Comparison of ENCODE assay signal across 18 cellular contexts in the genomic region with DNA sequence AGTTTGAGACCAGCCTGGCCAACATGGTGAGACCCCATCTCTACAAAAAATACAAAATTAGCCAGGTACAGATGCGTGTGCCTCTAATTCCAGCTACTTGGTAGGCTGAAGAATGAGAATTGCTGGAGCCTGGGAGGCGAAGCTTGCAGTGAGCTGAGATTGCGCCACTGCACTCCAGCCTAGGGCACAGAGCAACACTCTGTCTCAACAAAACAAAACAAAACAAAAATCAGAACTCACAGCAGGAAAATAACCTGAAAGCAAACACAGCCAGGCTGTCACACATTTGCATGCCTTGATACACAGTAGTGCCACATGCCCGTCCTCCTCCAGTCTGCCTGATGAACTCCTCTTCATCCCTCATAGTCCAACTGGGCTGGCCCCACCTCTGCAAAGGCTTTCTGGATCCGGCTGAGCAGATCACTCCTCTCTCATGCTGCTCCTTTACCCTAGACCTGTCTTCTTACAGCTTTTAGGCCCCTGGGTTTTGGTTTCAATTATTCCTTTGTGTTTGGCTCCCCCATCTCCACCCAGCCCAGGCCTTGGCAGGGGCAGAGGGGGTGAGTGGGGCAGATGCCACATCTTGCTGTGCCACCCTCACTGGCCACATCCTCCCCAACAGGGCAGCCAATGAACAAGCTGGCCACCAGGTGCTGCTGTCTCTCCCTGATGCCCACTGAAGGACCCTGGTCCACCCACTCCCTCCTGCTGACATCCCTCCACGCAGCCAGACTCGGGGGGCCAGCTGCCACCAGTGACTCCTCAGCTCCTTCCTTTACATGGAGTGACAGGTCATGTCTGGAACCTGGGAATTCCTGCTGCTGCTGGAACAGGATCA.
A peak's percentile ranks its signal among the peaks of the same experiment; 100 is the strongest.
DNase-seq lines count a peak whose midpoint lies in the region; ATAC-seq, FAIRE-seq and TF ChIP-seq lines count a peak whose summit lies in the region.
"Had no signal": no experiment of that assay in that cellular context is flagged by ENCODE, and none has a peak within 500 bp of the region (broad histone marks: within the 10 kb centered on the region; RNA-seq: fewer than 3 reads in every experiment).

No MANE protein-coding gene starts in this region.

- ATAC-seq in Right ventricle myocardium superior (ENCODE audit: poor library complexity): no peak
- ATAC-seq in right lobe of liver: peak in 3 of 4 donors; percentile 4 to 43 (median 29)
- ATAC-seq in HG03045 (IDR thresholded peaks at IDR 0.05; ENCODE audit: unreplicated experiment): no peak
- ATAC-seq in HG03280 (IDR thresholded peaks at IDR 0.05; ENCODE audit: unreplicated experiment): no peak
- ATAC-seq: heart right ventricle, natural killer cell, T-cell had no signal

- H3K9me3 ChIP-seq in left ventricle myocardium inferior (replicated peaks): no peaks in the 10 kb centered on the region
- H3K9me3 ChIP-seq in right lobe of liver: no peaks in the 10 kb centered on the region
- H3K9me3 ChIP-seq: heart right ventricle, MG63, testis had no signal

- 40% methylated on average over 4 of the region's 7 CpGs for WGBS in right lobe of liver (ENCODE audit: insufficient coverage, low coverage, low lambda C conversion rate, missing lambda C conversion rate)

- H3K36me3 ChIP-seq in left ventricle myocardium inferior: no peaks in the 10 kb centered on the region
- H3K36me3 ChIP-seq in bronchial epithelial cell (ENCODE audit: control insufficient read depth, insufficient read depth, low read length): no peaks in the 10 kb centered on the region
- no peaks in the 10 kb centered on the region for H3K36me3 ChIP-seq in right lobe of liver
- H3K36me3 ChIP-seq: heart right ventricle, MG63 had no signal

- no peak for DNase-seq in left ventricle myocardium inferior
- DNase-seq in Right ventricle myocardium superior: no peak
- DNase-seq in bronchial epithelial cell (ENCODE audit: low read depth): no peak
- DNase-seq in right lobe of liver: no peak
- no peak for DNase-seq in GM19239 (ENCODE audit: insufficient read length, low spot score)
- no peak for DNase-seq in GDM1 (lab: John Stamatoyannopoulos, UW)
- DNase-seq: activated CD4-positive, alpha-beta T cell treated with anti-CD3 and anti-CD28 coated beads, Interleukin-2, amount 50 U/mL, for 4 hours; CD4-positive, alpha-beta T cell; heart right ventricle; MG63; natural killer cell; NCI-H187 treated with DMSO at 0.1 percent for 48 hours; NCI-H446; T-cell; testis had no signal

- no peaks in the 10 kb centered on the region for H3K27me3 ChIP-seq in left ventricle myocardium inferior (ENCODE audit: low read depth)
- no peaks in the 10 kb centered on the region for H3K27me3 ChIP-seq in bronchial epithelial cell (ENCODE audit: control insufficient read depth, insufficient read depth, low read length)
- no peaks in the 10 kb centered on the region for H3K27me3 ChIP-seq in right lobe of liver
- H3K27me3 ChIP-seq: heart right ventricle, MG63, testis had no signal

- TF ChIP-seq CTCF in left ventricle myocardium inferior (IDR thresholded peaks at IDR 0.05; ENCODE audit: borderline replicate concordance): peak; percentile 18
- TF ChIP-seq CTCF in bronchial epithelial cell (IDR thresholded peaks at IDR 0.05; ENCODE audit: insufficient read depth, low read length, severe bottlenecking): peak; percentile 41
- TF ChIP-seq CTCF in right lobe of liver (IDR thresholded peaks at IDR 0.05): no peak

- no peak overlapping the region for H3K27ac ChIP-seq in left ventricle myocardium inferior (replicated peaks)
- H3K27ac ChIP-seq in right lobe of liver: no peak overlapping the region
- H3K27ac ChIP-seq: testis had no signal

- H3K4me1 ChIP-seq in left ventricle myocardium inferior (peaks cover 29% of the 10 kb centered on the region), right lobe of liver (peaks cover 0 to 7% (median 1%) of the 10 kb centered on the region in 4 donors)

- intact Hi-C loops in left ventricle myocardium inferior (cut with micrococcal nuclease) (no loop called here), Right ventricle myocardium superior (cut with DNase I) (no loop called here), right lobe of liver (cut with DNase I) (no loop called here)

- peak; percentile 58 for FAIRE-seq in bronchial epithelial cell (lab: Jason Lieb, UNC)
- no peak for FAIRE-seq in GM19239 (lab: Jason Lieb, UNC)
- FAIRE-seq: A204.1 had no signal

- no peak overlapping the region for H3K4me3 ChIP-seq in left ventricle myocardium inferior
- H3K4me3 ChIP-seq in bronchial epithelial cell (ENCODE audit: low read depth, low read length): no peak overlapping the region
- H3K4me3 ChIP-seq in right lobe of liver: no peak overlapping the region
- H3K4me3 ChIP-seq: heart right ventricle, MG63, testis had no signal

- no peak for TF ChIP-seq POLR2A in right lobe of liver (IDR thresholded peaks at IDR 0.05)

Comparison
In these comparisons a context has a peak if more than half of its experiments do, and no peak if none do; other contexts are left out.
1. CTCF ChIP-seq: peak in left ventricle myocardium inferior (single experiment) and bronchial epithelial cell (single experiment); none in right lobe of liver (0 of 4).
2. ATAC-seq: peak in right lobe of liver (3 of 4); none in Right ventricle myocardium superior (single experiment), HG03045 (single experiment) and HG03280 (single experiment).